13 cellular contexts compared by ENCODE assay signal in genomic region chr15:41790169-41790568, GRCh38. TPM values are rescaled to one million over a fixed set of nuclear protein-coding genes. Genes with fewer than 3 reads are reported as not detected.
A peak's percentile ranks its signal among the peaks of the same experiment; 100 is the strongest.
DNase-seq lines count a peak whose midpoint lies in the region; ATAC-seq, FAIRE-seq and TF ChIP-seq lines count a peak whose summit lies in the region.
"Had no signal": no experiment of that assay in that cellular context is flagged by ENCODE, and none has a peak within 500 bp of the region (broad histone marks: within the 10 kb centered on the region; RNA-seq: fewer than 3 reads in every experiment).

No MANE protein-coding gene starts in this region.

- H2BK15ac ChIP-seq in H1 (ENCODE audit: low read length): no peak overlapping the region

- no peaks in the 10 kb centered on the region for H3K9me3 Mint-ChIP-seq in activated naive CD8-positive, alpha-beta T cell treated with anti-CD3 and anti-CD28 coated beads, Interleukin-2, amount 50 U/mL, for 24 hours
- H3K9me3 Mint-ChIP-seq: activated CD4-positive, alpha-beta memory T cell treated with anti-CD3 and anti-CD28 coated beads, Interleukin-2, amount 10 ng/mL, durations not matched to agents 7 days and 5 days; H9; mesothelial cell of epicardium had no signal

- H4K12ac ChIP-seq in trophoblast cell (ENCODE audit: low read depth, low read length): no peak overlapping the region

- no peaks in the 10 kb centered on the region for H3K36me3 ChIP-seq in BLaER1 treated with 17β-estradiol and CSF1 and Interleukin-3, amounts not matched to agents 10 nM and 100 nM
- H3K36me3 ChIP-seq in OCI-LY7 (ENCODE audit: insufficient read depth, low read length) (no peaks in the 10 kb centered on the region), H1 (ENCODE audit: control insufficient read depth in 2 of 4, insufficient read depth in 4 of 4, low read length in 3 of 4) (no peaks in the 10 kb centered on the region), trophoblast cell (ENCODE audit: control insufficient read depth in 1 of 2, insufficient read depth in 2 of 2, low read length in 2 of 2) (no peaks in the 10 kb centered on the region), ovary (no peaks in the 10 kb centered on the region), tibial artery (no peaks in the 10 kb centered on the region)

- 0 out of 20 replicates have a peak overlapping the region, but pooled peaks of 1 of the 10 experiments have one; percentile 0 for H3K4me3 ChIP-seq in BLaER1 treated with 17β-estradiol and CSF1 and Interleukin-3, amounts not matched to agents 10 nM and 100 nM
- H3K4me3 ChIP-seq in OCI-LY7 (ENCODE audit: low read depth, low read length, poor library complexity, severe bottlenecking) (no peak overlapping the region), H1 (ENCODE audit: extremely low read depth in 1 of 4, insufficient read depth in 2 of 4, low read depth in 3 of 4, low read length in 4 of 4) (no peak overlapping the region), trophoblast cell (ENCODE audit: low read depth, low read length) (no peak overlapping the region), ovary (no peak overlapping the region), tibial artery (no peak overlapping the region)

- no TSS peak for BruUV-seq in OCI-LY7 (replicated peaks; lab: Mats Ljungman, UMichigan)

- TF ChIP-seq CTCF in OCI-LY7 (conservative IDR thresholded peaks at IDR 0.05; ENCODE audit: low read length) (no peak), H1 (IDR thresholded peaks at IDR 0.05; ENCODE audit: control extremely low read depth in 1 of 3, insufficient read depth in 1 of 3, low read depth in 1 of 3, low read length in 3 of 3) (no peak), ovary (IDR thresholded peaks at IDR 0.05) (no peak), tibial artery (IDR thresholded peaks at IDR 0.05) (no peak)

- no peaks in the 10 kb centered on the region; a peak in 1 of 22 replicates for H4K20me1 ChIP-seq in BLaER1 treated with 17β-estradiol and CSF1 and Interleukin-3, amounts not matched to agents 10 nM and 100 nM
- H4K20me1 ChIP-seq in OCI-LY7 (ENCODE audit: insufficient read depth, low read length) (no peaks in the 10 kb centered on the region), H1 (replicated peaks in 1 of 2; ENCODE audit: control insufficient read depth in 1 of 2, insufficient read depth in 2 of 2, low read length in 2 of 2) (no peaks in the 10 kb centered on the region)

- TF ChIP-seq POLR2A in H1 (IDR thresholded peaks at IDR 0.05; ENCODE audit: control extremely low read depth in 1 of 2, low read depth in 2 of 2, low read length in 2 of 2) (no peak), ovary (IDR thresholded peaks at IDR 0.05) (no peak)

- no peaks in the 10 kb centered on the region for H3K27me3 ChIP-seq in BLaER1 treated with 17β-estradiol and CSF1 and Interleukin-3, amounts not matched to agents 10 nM and 100 nM
- H3K27me3 ChIP-seq in H1 (replicated peaks in 1 of 4; ENCODE audit: control insufficient read depth in 3 of 4, extremely low read depth in 1 of 4, insufficient read depth in 3 of 4, low read length in 3 of 4) (no peaks in the 10 kb centered on the region), trophoblast cell (ENCODE audit: insufficient read depth, low read length) (no peaks in the 10 kb centered on the region), ovary (no peaks in the 10 kb centered on the region), tibial artery (no peaks in the 10 kb centered on the region)

- intact Hi-C loops in OCI-LY7 (cut with micrococcal nuclease; ENCODE audit: unreplicated experiment): no loop called here
- intact Hi-C loops in ovary (cut with DNase I): no loop called here
- intact Hi-C loops in tibial artery (cut with DNase I; ENCODE audit: low total_unique reads): no loop called here

- H3K79me1 ChIP-seq in H1 (ENCODE audit: low read depth, low read length) (no peaks in the 10 kb centered on the region), trophoblast cell (ENCODE audit: low read length) (peaks cover 14% of the 10 kb centered on the region)

- H3K23me2 ChIP-seq in H1 (ENCODE audit: low read depth, low read length): no peaks in the 10 kb centered on the region

- POLR2A ChIA-PET in OCI-LY7 (lab: Charles Lee): interaction anchor here (1.0 kb wide), 1 partner anchor 19 kb away, joined by 4 read pairs; no protein-coding TSS in a partner anchor
- POLR2A ChIA-PET in H1 (lab: Charles Lee; ENCODE audit: partially characterized antibody): interaction anchor here (5.1 kb wide), 1 partner anchor 16 kb away, joined by 24 read pairs; the partner anchor contains the start of gene MAPKBP1

- TF ChIP-seq EP300 in H1 (IDR thresholded peaks at IDR 0.05; ENCODE audit: borderline replicate concordance in 1 of 2, low read depth in 2 of 2, low read length in 2 of 2) (no peak), ovary (IDR thresholded peaks at IDR 0.05) (no peak)

- no peak overlapping the region for H3K18ac ChIP-seq in H1 (ENCODE audit: extremely low read depth, low read length)
- H3K18ac ChIP-seq in trophoblast cell (ENCODE audit: low read length): no peak overlapping the region

- H3K79me2 ChIP-seq in OCI-LY7 (ENCODE audit: insufficient read depth, low read depth, low read length): 0 out of 2 replicates have a peak, but pooled peaks cover under 1% of the 10 kb centered on the region
- H3K79me2 ChIP-seq in H1 (ENCODE audit: control insufficient read depth in 1 of 2, insufficient read depth in 2 of 2, low read length in 2 of 2): peaks cover 0 to under 1% of the 10 kb centered on the region in 2 experiments; a peak in 1 of 4 replicates
- H3K79me2 ChIP-seq in trophoblast cell (ENCODE audit: control insufficient read depth, insufficient read depth, low read length, poor library complexity): peaks cover 2% of the 10 kb centered on the region

- peak overlapping the region; percentile 32 to 77 (median 70); a peak in 21 of 22 replicates for H3K27ac ChIP-seq in BLaER1 treated with 17β-estradiol and CSF1 and Interleukin-3, amounts not matched to agents 10 nM and 100 nM
- H3K27ac ChIP-seq in OCI-LY7 (ENCODE audit: low read depth, low read length, poor library complexity, severe bottlenecking): no peak overlapping the region
- H3K27ac ChIP-seq in H1 (ENCODE audit: low read depth, low read length): no peak overlapping the region
- H3K27ac ChIP-seq in trophoblast cell (ENCODE audit: low read depth, low read length): peak overlapping the region; percentile 93
- no peak overlapping the region for H3K27ac ChIP-seq in ovary
- H3K27ac ChIP-seq in tibial artery: peak overlapping the region in 1 of 2 donors; percentile 29

- no peak overlapping the region for H4K5ac ChIP-seq in H1 (ENCODE audit: insufficient read length, low read depth, low read length)

- H2BK12ac ChIP-seq in H1 (ENCODE audit: low read depth, low read length) (peak overlapping the region; percentile 85; the same call in 1 of the 2 replicates), trophoblast cell (ENCODE audit: low read length) (no peak overlapping the region)

- H3K23ac ChIP-seq in H1 (ENCODE audit: insufficient read length) (no peak overlapping the region), trophoblast cell (ENCODE audit: low read length) (no peak overlapping the region)

- no peak overlapping the region for H2AK5ac ChIP-seq in H1 (ENCODE audit: low read depth, low read length)
- no peak overlapping the region for H2AK5ac ChIP-seq in trophoblast cell (ENCODE audit: low read length)

- peaks cover 45% of the 10 kb centered on the region for H3K4me1 Mint-ChIP-seq in activated naive CD8-positive, alpha-beta T cell treated with anti-CD3 and anti-CD28 coated beads, Interleukin-2, amount 50 U/mL, for 24 hours

- H3K14ac ChIP-seq in H1 (ENCODE audit: insufficient read length) (no peak overlapping the region), trophoblast cell (ENCODE audit: low read length) (no peak overlapping the region)

- CTCF ChIA-PET in OCI-LY7 (lab: Charles Lee; ENCODE audit: unreplicated experiment): no interaction called here
- CTCF ChIA-PET in H1 (lab: Charles Lee; ENCODE audit: partially characterized antibody): interaction anchor here (1.8 to 6.1 kb wide), 4 partner anchors 15 to 187 kb away, joined by 5 to 60 read pairs (median 9); partner anchors contain the start of gene MAPKBP1

- no peak overlapping the region for H3K56ac ChIP-seq in H1 (replicated peaks; ENCODE audit: insufficient read length, low read depth, low read length)

- DNase-seq in OCI-LY7 (ENCODE audit: low spot score): no peak
- no peak for DNase-seq in H1 (ENCODE audit: low read depth in 1 of 2, low spot score in 2 of 2)
- no peak for DNase-seq in trophoblast cell
- no peak for DNase-seq in ovary
- DNase-seq in tibial artery: no peak
- no peak for DNase-seq in activated naive CD8-positive, alpha-beta T cell treated with anti-CD3 and anti-CD28 coated beads, Interleukin-2, amount 50 U/mL, for 24 hours
- DNase-seq in stimulated activated naive CD4-positive, alpha-beta T cell treated with Interleukin-2 at 50 U/mL for 16 hours (lab: John Stamatoyannopoulos, UW): no peak
- DNase-seq: activated naive CD4-positive, alpha-beta T cell treated with Interleukin-2 at 50 U/mL for 16 hours; H9 had no signal

- H2BK5ac ChIP-seq in H1 (ENCODE audit: low read depth, low read length): no peak overlapping the region
- no peak overlapping the region for H2BK5ac ChIP-seq in trophoblast cell (ENCODE audit: low read depth, low read length, poor library complexity)

- ATAC-seq in activated naive CD8-positive, alpha-beta T cell treated with anti-CD3 and anti-CD28 coated beads, Interleukin-2, amount 50 U/mL, for 24 hours: no peak

- no peak for TF ChIP-seq RAD21 in H1 (IDR thresholded peaks at IDR 0.05 in 1 of 2, conservative IDR thresholded peaks at IDR 0.05 in 1 of 2; ENCODE audit: low read depth in 2 of 2, low read length in 2 of 2)

- 64% methylated on average over 3 of the region's 3 CpGs; no CpG with 5 or more reads in 1 of the 2 experiments for WGBS in H1 (ENCODE audit: extremely low coverage in 1 of 2, insufficient coverage in 1 of 2, insufficient read length in 1 of 2, insufficient replicate concordance in 2 of 2, low coverage in 1 of 2, low lambda C conversion rate in 2 of 2, missing lambda C conversion rate in 1 of 2), 2 experiments
- WGBS in trophoblast cell (ENCODE audit: extremely low coverage, insufficient coverage, insufficient read length): no CpG with 5 or more reads among the region's 3 CpGs
- 92 to 95% (median 95%) methylated on average over 3 of the region's 3 CpGs for WGBS in ovary, 3 donors

- no peaks in the 10 kb centered on the region for H3K27me3 Mint-ChIP-seq in activated naive CD8-positive, alpha-beta T cell treated with anti-CD3 and anti-CD28 coated beads, Interleukin-2, amount 50 U/mL, for 24 hours
- H3K27me3 Mint-ChIP-seq: activated CD4-positive, alpha-beta memory T cell treated with anti-CD3 and anti-CD28 coated beads, Interleukin-2, amount 10 ng/mL, durations not matched to agents 7 days and 5 days had no signal

- no peak overlapping the region for H3K4me3 Mint-ChIP-seq in activated naive CD8-positive, alpha-beta T cell treated with anti-CD3 and anti-CD28 coated beads, Interleukin-2, amount 50 U/mL, for 24 hours
- H3K4me3 Mint-ChIP-seq: mesothelial cell of epicardium had no signal

- H3K4me2 ChIP-seq in BLaER1 treated with 17β-estradiol and CSF1 and Interleukin-3, amounts not matched to agents 10 nM and 100 nM: peak overlapping the region; percentile 71 to 96 (median 83)
- H3K4me2 ChIP-seq in OCI-LY7 (ENCODE audit: low read length) (peak overlapping the region; percentile 37; the same call in 1 of the 2 replicates), H1 (ENCODE audit: insufficient read depth in 1 of 2, low read depth in 2 of 2, low read length in 2 of 2) (peak overlapping the region; percentile 27 to 41; a peak in 2 of 4 replicates), trophoblast cell (ENCODE audit: low read length) (no peak overlapping the region)

- H4K8ac ChIP-seq in H1 (ENCODE audit: extremely low read depth, insufficient read depth, low read length): no peak overlapping the region
- H4K8ac ChIP-seq in trophoblast cell (ENCODE audit: low read depth, low read length): no peak overlapping the region

- no peaks in the 10 kb centered on the region for H3K9me3 ChIP-seq in BLaER1 treated with 17β-estradiol and CSF1 and Interleukin-3, amounts not matched to agents 10 nM and 100 nM (replicated peaks in 1 of 11)
- H3K9me3 ChIP-seq in OCI-LY7 (ENCODE audit: low read length) (no peaks in the 10 kb centered on the region), H1 (ENCODE audit: insufficient read depth in 2 of 2, low read depth in 1 of 2, low read length in 1 of 2) (no peaks in the 10 kb centered on the region), trophoblast cell (ENCODE audit: insufficient read depth, low read depth, low read length) (no peaks in the 10 kb centered on the region), ovary (no peaks in the 10 kb centered on the region), tibial artery (no peaks in the 10 kb centered on the region)

- H3K9me2 ChIP-seq in OCI-LY7 (ENCODE audit: insufficient read depth, low read length): no peaks in the 10 kb centered on the region

- H2AFZ ChIP-seq in OCI-LY7 (ENCODE audit: low read length) (no peak overlapping the region), H1 (ENCODE audit: low read length) (no peak overlapping the region), trophoblast cell (ENCODE audit: insufficient read depth, low read length, poor library complexity) (no peak overlapping the region)
- H2AFZ ChIP-seq: parathyroid adenoma had no signal

- no peak for FAIRE-seq in H1 (lab: Jason Lieb, UNC)

- no peak overlapping the region for H2BK120ac ChIP-seq in H1 (replicated peaks; ENCODE audit: low read depth, low read length)
- H2BK120ac ChIP-seq in trophoblast cell (ENCODE audit: insufficient read depth, low read length, poor library complexity): peak overlapping the region; percentile 48

- H3K4me1 ChIP-seq in BLaER1 treated with 17β-estradiol and CSF1 and Interleukin-3, amounts not matched to agents 10 nM and 100 nM: peaks cover 55 to 92% (median 81%) of the 10 kb centered on the region in 10 experiments
- peaks cover 59% of the 10 kb centered on the region for H3K4me1 ChIP-seq in OCI-LY7 (ENCODE audit: insufficient read depth, low read length, poor library complexity, severe bottlenecking)
- peaks cover 6 to 19% (median 13%) of the 10 kb centered on the region in 4 experiments; a peak in 6 of 7 replicates for H3K4me1 ChIP-seq in H1 (replicated peaks in 1 of 4; ENCODE audit: control insufficient read depth in 3 of 4, insufficient read depth in 4 of 4, low read length in 3 of 4)
- H3K4me1 ChIP-seq in trophoblast cell (ENCODE audit: control insufficient read depth in 1 of 2, insufficient read depth in 2 of 2, low read length in 2 of 2): peaks cover 23 to 30% of the 10 kb centered on the region in 2 experiments
- H3K4me1 ChIP-seq in ovary (ENCODE audit: insufficient read depth): peaks cover 24% of the 10 kb centered on the region
- H3K4me1 ChIP-seq in tibial artery: peaks cover 0 to 45% (median 20%) of the 10 kb centered on the region in 4 donors

- no peak overlapping the region for H3K27ac Mint-ChIP-seq in activated naive CD8-positive, alpha-beta T cell treated with anti-CD3 and anti-CD28 coated beads, Interleukin-2, amount 50 U/mL, for 24 hours

- no peak overlapping the region for H2BK20ac ChIP-seq in H1 (ENCODE audit: low read length)

- H3K4ac ChIP-seq in H1 (replicated peaks; ENCODE audit: insufficient read length, low read depth, low read length) (no peak overlapping the region), trophoblast cell (ENCODE audit: low read depth, low read length) (no peak overlapping the region)

- H4K91ac ChIP-seq in H1 (replicated peaks; ENCODE audit: insufficient read length, low read length): no peak overlapping the region
- no peak overlapping the region for H4K91ac ChIP-seq in trophoblast cell (ENCODE audit: low read depth, low read length)

- no peaks in the 10 kb centered on the region for H3K36me3 Mint-ChIP-seq in activated naive CD8-positive, alpha-beta T cell treated with anti-CD3 and anti-CD28 coated beads, Interleukin-2, amount 50 U/mL, for 24 hours (ENCODE audit: low read depth)
- H3K36me3 Mint-ChIP-seq: mesothelial cell of epicardium had no signal

- H3K9ac ChIP-seq in BLaER1 treated with 17β-estradiol and CSF1 and Interleukin-3, amounts not matched to agents 10 nM and 100 nM: peak overlapping the region in 7 of 11 experiments; percentile 2 to 64 (median 50); a peak in 12 of 22 replicates
- H3K9ac ChIP-seq in H1 (replicated peaks in 1 of 4; ENCODE audit: extremely low read depth in 1 of 4, low read depth in 3 of 4, low read length in 3 of 4) (no peak overlapping the region), trophoblast cell (ENCODE audit: low read length) (no peak overlapping the region)
- H3K9ac ChIP-seq: parathyroid adenoma had no signal

RNA-seq across cellular contexts. Expression of gene MAPKBP1, which starts 15.9 kb away (rescaled TPM):
- total RNA-seq in OCI-LY7 (2014; rRNA removed; shearing (Covaris generic)): 13.4 and 14.5 TPM in 2 replicates
- total RNA-seq in OCI-LY7 (2022): 17.4 and 22.3 TPM in 2 replicates
- 10.9 and 11.3 TPM in 2 replicates for total RNA-seq in H1 (2021; fragmentation: NEBNext Ultra II Directional; extraction: Animal tissue kit (Norgen Biotek cat#: 25700))
- polyA plus RNA-seq in H1 (2011; rRNA removed): 4.3 and 4.5 TPM in 2 replicates
- 4.2 TPM for polyA plus RNA-seq in H1 (2011; cell fraction: cytosol; rRNA removed)
- 28.6 TPM for polyA plus RNA-seq in H1 (2011; cell fraction: nucleus; rRNA removed)
- 9.8 to 11.6 TPM (median 10.2 TPM) in 4 replicates for polyA plus RNA-seq in H1 (2012, experiment 1 of 2)
- polyA plus RNA-seq in H1 (2012, experiment 2 of 2): 5.2 TPM
- 3.7 TPM for polyA plus RNA-seq in H1 (2013, experiment 1 of 2)
- 3.4 TPM for polyA plus RNA-seq in H1 (2013, experiment 2 of 2)
- polyA minus RNA-seq in H1 (2011; rRNA and poly(A)+ RNA removed): 12.4 and 24.5 TPM in 2 replicates
- 6.2 TPM for polyA minus RNA-seq in H1 (2011; cell fraction: cytosol; rRNA and poly(A)+ RNA removed)
- 36.4 TPM for polyA minus RNA-seq in H1 (2011; cell fraction: nucleus; rRNA and poly(A)+ RNA removed)
- polyA plus RNA-seq in trophoblast cell (2013): 19.2 and 19.4 TPM in 2 replicates
- total RNA-seq in ovary: 10 to 100 TPM; 18.4 to 46.9 (median 38.9) TPM
- polyA plus RNA-seq in ovary: 10 to 100 TPM; 10.6 to 18.7 TPM

RNA-seq across cellular contexts. Expression of gene JMJD7, which starts 37.7 kb away (rescaled TPM):
- 3.0 and 5.4 TPM in 2 replicates for total RNA-seq in OCI-LY7 (2014; rRNA removed; shearing (Covaris generic))
- total RNA-seq in OCI-LY7 (2022) (14.1 and 16.0 TPM in 2 replicates), ovary (10 to 100 TPM; 13.8 to 21.4 (median 15.6) TPM)
- 14.7 and 15.0 TPM in 2 replicates for total RNA-seq in H1 (2021; fragmentation: NEBNext Ultra II Directional; extraction: Animal tissue kit (Norgen Biotek cat#: 25700))
- polyA plus RNA-seq in H1 (2011; rRNA removed) (20.0 and 21.2 TPM in 2 replicates), ovary (10 to 100 TPM in 1 of 2 donors, 1 to 10 TPM in 1; 3.0 to 11.4 TPM)
- polyA plus RNA-seq in H1 (2011; cell fraction: cytosol; rRNA removed): 17.1 TPM
- 28.8 TPM for polyA plus RNA-seq in H1 (2011; cell fraction: nucleus; rRNA removed)
- 11.7 to 16.4 TPM (median 15.2 TPM) in 4 replicates for polyA plus RNA-seq in H1 (2012, experiment 1 of 2)
- 15.2 TPM for polyA plus RNA-seq in H1 (2012, experiment 2 of 2)
- polyA plus RNA-seq in H1 (2013, experiment 1 of 2): 7.5 TPM
- polyA plus RNA-seq in H1 (2013, experiment 2 of 2): 8.5 TPM
- 4.8 and 5.2 TPM in 2 replicates for polyA minus RNA-seq in H1 (2011; rRNA and poly(A)+ RNA removed)
- polyA minus RNA-seq in H1 (2011; cell fraction: cytosol; rRNA and poly(A)+ RNA removed): 10.6 TPM
- 6.7 TPM for polyA minus RNA-seq in H1 (2011; cell fraction: nucleus; rRNA and poly(A)+ RNA removed)
- 6.6 and 7.8 TPM in 2 replicates for polyA plus RNA-seq in trophoblast cell (2013)

RNA-seq across cellular contexts. Expression of gene PLA2G4B, which starts 48.5 kb away (rescaled TPM):
- 9.4 and 11.1 TPM in 2 replicates for total RNA-seq in OCI-LY7 (2014; rRNA removed; shearing (Covaris generic))
- 9.5 and 12.0 TPM in 2 replicates for total RNA-seq in OCI-LY7 (2022)
- 4.2 and 8.0 TPM in 2 replicates for total RNA-seq in H1 (2021; fragmentation: NEBNext Ultra II Directional; extraction: Animal tissue kit (Norgen Biotek cat#: 25700))
- polyA plus RNA-seq in H1 (2011; rRNA removed): 9.2 TPM in 2 replicates
- 8.0 TPM for polyA plus RNA-seq in H1 (2011; cell fraction: cytosol; rRNA removed)
- 49.3 TPM for polyA plus RNA-seq in H1 (2011; cell fraction: nucleus; rRNA removed)
- polyA plus RNA-seq in H1 (2012, experiment 1 of 2): 2.8 to 7.8 TPM (median 6.9 TPM) in 4 replicates
- polyA plus RNA-seq in H1 (2012, experiment 2 of 2): 4.2 TPM
- 10.3 TPM for polyA plus RNA-seq in H1 (2013, experiment 1 of 2)
- polyA plus RNA-seq in H1 (2013, experiment 2 of 2): 6.5 TPM
- 1.5 and 2.0 TPM in 2 replicates for polyA minus RNA-seq in H1 (2011; rRNA and poly(A)+ RNA removed)
- 3.1 TPM for polyA minus RNA-seq in H1 (2011; cell fraction: cytosol; rRNA and poly(A)+ RNA removed)
- polyA minus RNA-seq in H1 (2011; cell fraction: nucleus; rRNA and poly(A)+ RNA removed): 7.5 TPM
- polyA plus RNA-seq in trophoblast cell (2013): 5.1 and 5.5 TPM in 2 replicates
- total RNA-seq in ovary: 10 to 100 TPM in 4 of 7 donors, 1 to 10 TPM in 3; 4.8 to 17.5 (median 12.8) TPM
- 10 to 100 TPM in 1 of 2 donors, 1 to 10 TPM in 1; 8.6 to 10.6 TPM for polyA plus RNA-seq in ovary

Comparison
In these comparisons a context has a peak if more than half of its experiments do, and no peak if none do; other contexts are left out.
1. H3K27ac ChIP-seq: peak in BLaER1 treated with 17β-estradiol and CSF1 and Interleukin-3, amounts not matched to agents 10 nM and 100 nM (11 of 11) and trophoblast cell (single experiment); none in OCI-LY7 (single experiment), H1 (single experiment) and ovary (0 of 2).
2. H3K9ac ChIP-seq: peak in BLaER1 treated with 17β-estradiol and CSF1 and Interleukin-3, amounts not matched to agents 10 nM and 100 nM (7 of 11); none in H1 (0 of 4) and trophoblast cell (single experiment).